ENCODE assay signal across 9 cellular contexts in genomic region chr2:216693414-216694100, GRCh38. TPM values are rescaled to one million over a fixed set of nuclear protein-coding genes. Genes with fewer than 3 reads are reported as not detected.
DNase-seq lines count a peak whose midpoint lies in the region; ATAC-seq and TF ChIP-seq lines count a peak whose summit lies in the region.
"Had no signal": no experiment of that assay in that cellular context is flagged by ENCODE, and none has a peak within 500 bp of the region (broad histone marks: within the 10 kb centered on the region; RNA-seq: fewer than 3 reads in every experiment).

No MANE protein-coding gene starts in this region.

- H3K9me3 ChIP-seq in SJSA1 (replicated peaks) (no peaks in the 10 kb centered on the region), skeletal muscle tissue (ENCODE audit: control insufficient read depth in 3 of 3, low read length in 3 of 3) (no peaks in the 10 kb centered on the region)

- TF ChIP-seq CTCF in fibroblast of villous mesenchyme (IDR thresholded peaks at IDR 0.05; ENCODE audit: insufficient read depth, low read depth, low read length) = no peak

- H3K36me3 ChIP-seq in SJSA1 (no peaks in the 10 kb centered on the region), skeletal muscle tissue (ENCODE audit: control insufficient read depth in 3 of 3, insufficient read depth in 3 of 3, low read length in 3 of 3) (peaks cover 7 to 15% (median 10%) of the 10 kb centered on the region in 3 donors)

- H3K27me3 ChIP-seq in SJSA1 (replicated peaks) = peaks cover 37% of the 10 kb centered on the region
- peaks cover 0 to 2% (median 0%) of the 10 kb centered on the region in 3 donors for H3K27me3 ChIP-seq in skeletal muscle tissue (ENCODE audit: control insufficient read depth in 3 of 3, insufficient read depth in 3 of 3, low read length in 3 of 3)

- H3K4me1 ChIP-seq in SJSA1 (replicated peaks) (peaks cover 22% of the 10 kb centered on the region), skeletal muscle tissue (ENCODE audit: control insufficient read depth in 3 of 3, insufficient read depth in 3 of 3, low read length in 3 of 3) (peaks cover 44 to 59% (median 52%) of the 10 kb centered on the region in 3 donors)

- no peak for ATAC-seq in GM19035 (IDR thresholded peaks at IDR 0.05; ENCODE audit: unreplicated experiment)

- peak overlapping the region; percentile 25; the same call in 1 of the 2 replicates for H3K4me3 ChIP-seq in SJSA1
- H3K4me3 ChIP-seq in fibroblast of villous mesenchyme (ENCODE audit: low read depth, low read length) = peak overlapping the region; percentile 62
- H3K4me3 ChIP-seq in skeletal muscle tissue (ENCODE audit: low read length in 3 of 3) = peak overlapping the region; percentile 82 to 91 (median 86)

- peak overlapping the region; percentile 83 to 98 (median 97) for H3K9ac ChIP-seq in skeletal muscle tissue (ENCODE audit: low read depth in 1 of 3, low read length in 3 of 3)

- DNase-seq in NCI-H1092 treated with DMSO at 0.1 percent for 48 hours (lab: John Stamatoyannopoulos, UW) = peak; percentile 50
- DNase-seq in NCI-H1092 (lab: John Stamatoyannopoulos, UW) = no peak
- DNase-seq in SJSA1 (ENCODE audit: low read depth in 1 of 2, low spot score in 2 of 2) = no peak
- no peak for DNase-seq in fibroblast of villous mesenchyme (ENCODE audit: low read depth)
- no peak for DNase-seq in HuH-7 (ENCODE audit: low spot score)
- no peak for DNase-seq in HUDEP-2 (lab: John Stamatoyannopoulos, UW; ENCODE audit: unreplicated experiment in 76 of 76)

- H3K27ac ChIP-seq in SJSA1 (no peak overlapping the region), skeletal muscle tissue (ENCODE audit: low read depth, low read length) (peak overlapping the region; percentile 88)
- H3K27ac ChIP-seq: C4-2B had no signal

RNA-seq across cellular contexts. Expression of gene IGFBP5, which starts 1.8 kb away (rescaled TPM):
- 0.03 TPM in 1 of 2 replicates, not detected in the other for total RNA-seq in SJSA1 (2014; rRNA removed; shearing (Covaris generic))
- total RNA-seq in fibroblast of villous mesenchyme = 644 and 754 TPM in 2 replicates
- total RNA-seq in skeletal muscle tissue = 260 TPM

Comparison
In these comparisons a context has a peak if more than half of its experiments do, and no peak if none do; other contexts are left out.
1. H3K4me3 ChIP-seq: peak in every context shown above with its lines; median percentile 86 in skeletal muscle tissue; 62 in fibroblast of villous mesenchyme; 25 in SJSA1.
2. RNA of gene IGFBP5, which starts 1.8 kb away (total RNA-seq): 644 to 754 TPM in fibroblast of villous mesenchyme and 260 TPM in skeletal muscle tissue (single experiment); 0.03 TPM in SJSA1; every median in the first group is over 100 times any median in the second.